In genomic region chr2:43070676-43071491, GRCh38 we compare ENCODE assay signal across 2 cellular contexts.
TF ChIP-seq lines count a peak whose summit lies in the region.

No MANE protein-coding gene starts in this region.

TF ChIP-seq in H1, 55 proteins besides CTCF, POLR2A, EP300 and RAD21 (continued from another document):
- no peak for TF ChIP-seq MAX (IDR thresholded peaks at IDR 0.05)
- no peak for TF ChIP-seq HDAC2 (IDR thresholded peaks at IDR 0.05; ENCODE audit: borderline replicate concordance in 1 of 2, low read depth in 2 of 2, low read length in 2 of 2)
- no peak for TF ChIP-seq ATF2 (IDR thresholded peaks at IDR 0.05; ENCODE audit: low read length)
- TF ChIP-seq TBP (IDR thresholded peaks at IDR 0.05; ENCODE audit: low read depth, low read length) = no peak
- TF ChIP-seq SP2 (IDR thresholded peaks at IDR 0.05; ENCODE audit: low read length) = no peak
- TF ChIP-seq SUZ12 (IDR thresholded peaks at IDR 0.05; ENCODE audit: low read length) = no peak
- TF ChIP-seq TAF1 (IDR thresholded peaks at IDR 0.05; ENCODE audit: low read depth, low read length) = no peak
- no peak for TF ChIP-seq TEAD4 (IDR thresholded peaks at IDR 0.05; ENCODE audit: low read depth, low read length)
- no peak for TF ChIP-seq KDM5A (IDR thresholded peaks at IDR 0.05; ENCODE audit: low read length)
- TF ChIP-seq HDAC6 (IDR thresholded peaks at IDR 0.05; ENCODE audit: low read depth, low read length) = no peak
- no peak for TF ChIP-seq CBX8 (IDR thresholded peaks at IDR 0.05; ENCODE audit: borderline replicate concordance, low read depth, low read length)
- no peak for TF ChIP-seq PHF8 (conservative IDR thresholded peaks at IDR 0.05; ENCODE audit: low read depth, low read length)

TF ChIP-seq in HepG2, 621 proteins besides CTCF, POLR2A, EP300 and RAD21 (continues in another document):
- TF ChIP-seq ZNF691 (CRISPR knock-in tag; IDR thresholded peaks at IDR 0.05; ENCODE audit: borderline replicate concordance, low read depth) (no peak; the same call in 1 of the 2 replicates), ZBTB2 (CRISPR knock-in tag; IDR thresholded peaks at IDR 0.05; ENCODE audit: low read depth) (no peak), ZNF761 (CRISPR knock-in tag; conservative IDR thresholded peaks at IDR 0.05) (no peak), ZNF275 (CRISPR knock-in tag; IDR thresholded peaks at IDR 0.05; ENCODE audit: borderline replicate concordance) (no peak), DNMT3B (CRISPR knock-in tag; conservative IDR thresholded peaks at IDR 0.05) (no peak), ZNF674 (CRISPR knock-in tag; IDR thresholded peaks at IDR 0.05; ENCODE audit: low read depth) (no peak), PATZ1 (CRISPR knock-in tag; IDR thresholded peaks at IDR 0.05) (peak; percentile 57; the same call in 1 of the 2 replicates), STAT6 (CRISPR knock-in tag; IDR thresholded peaks at IDR 0.05; ENCODE audit: borderline replicate concordance) (no peak), ZNF329 (CRISPR knock-in tag; IDR thresholded peaks at IDR 0.05; ENCODE audit: low read depth) (no peak), ZNF138 (CRISPR knock-in tag; IDR thresholded peaks at IDR 0.05; ENCODE audit: low read depth) (no peak), SNAPC4 (CRISPR knock-in tag; IDR thresholded peaks at IDR 0.05) (no peak), ZNF530 (CRISPR knock-in tag; IDR thresholded peaks at IDR 0.05; ENCODE audit: low read depth) (no peak), RAD51 (IDR thresholded peaks at IDR 0.05; ENCODE audit: borderline replicate concordance) (no peak), SRF (IDR thresholded peaks at IDR 0.05; ENCODE audit: low read depth, low read length) (no peak), GPN1 (CRISPR knock-in tag; IDR thresholded peaks at IDR 0.05; ENCODE audit: borderline replicate concordance) (no peak), ZNF672 (CRISPR knock-in tag; IDR thresholded peaks at IDR 0.05) (no peak), MEIS2 (CRISPR knock-in tag; IDR thresholded peaks at IDR 0.05) (peak; percentile 74; the same call in 1 of the 2 replicates), ZNF431 (CRISPR knock-in tag; IDR thresholded peaks at IDR 0.05; ENCODE audit: borderline replicate concordance, low read depth) (peak; percentile 75; the same call in 1 of the 2 replicates), ZNF746 (CRISPR knock-in tag; IDR thresholded peaks at IDR 0.05) (no peak), DMTF1 (CRISPR knock-in tag; IDR thresholded peaks at IDR 0.05) (no peak), CAMTA2 (CRISPR knock-in tag; IDR thresholded peaks at IDR 0.05; ENCODE audit: borderline replicate concordance) (no peak), PRDM10 (CRISPR knock-in tag; IDR thresholded peaks at IDR 0.05; ENCODE audit: low read depth) (no peak), XRCC5 (optimal IDR thresholded peaks at IDR 0.05; ENCODE audit: low read length) (no peak), FOXC1 (CRISPR knock-in tag; IDR thresholded peaks at IDR 0.05; ENCODE audit: borderline replicate concordance) (peak; percentile 28; the same call in 1 of the 2 replicates), CBX1 (IDR thresholded peaks at IDR 0.05; ENCODE audit: low read depth) (no peak), CEBPB (IDR thresholded peaks at IDR 0.05; ENCODE audit: borderline replicate concordance, low read depth, low read length) (no peak), PAWR (CRISPR knock-in tag; IDR thresholded peaks at IDR 0.05; ENCODE audit: borderline replicate concordance) (no peak), NFE2L2 (IDR thresholded peaks at IDR 0.05; ENCODE audit: low read length) (no peak)
